Comparison of ENCODE assay signal across 14 cellular contexts in the genomic region with DNA sequence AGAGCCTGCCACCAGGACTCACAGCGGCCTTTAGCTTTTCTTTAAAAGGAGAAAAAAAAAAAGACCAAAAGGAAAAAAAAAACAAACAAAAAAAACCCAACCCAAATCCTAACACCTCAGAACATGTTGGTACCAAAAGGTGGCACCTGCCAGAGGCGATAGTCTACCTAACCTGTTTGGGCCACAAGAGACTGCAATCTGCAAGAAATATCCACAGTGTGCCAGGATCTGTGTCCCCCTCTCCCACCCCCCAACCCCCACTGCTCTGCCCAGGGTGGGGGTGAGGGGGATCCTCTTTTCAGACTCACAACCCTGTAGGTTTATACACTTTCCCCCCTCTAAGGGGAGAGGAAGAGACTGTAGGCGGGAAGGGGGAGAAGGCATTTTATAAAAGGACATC. TPM values are rescaled to one million over a fixed set of nuclear protein-coding genes. Genes with fewer than 3 reads are reported as not detected.
DNase-seq lines count a peak whose midpoint lies in the region; ATAC-seq and TF ChIP-seq lines count a peak whose summit lies in the region.
"Had no signal": no experiment of that assay in that cellular context is flagged by ENCODE, and none has a peak within 500 bp of the region (broad histone marks: within the 10 kb centered on the region; RNA-seq: fewer than 3 reads in every experiment).

No MANE protein-coding gene starts in this region.

- ATAC-seq in sciatic nerve (no peak), GM18868 (IDR thresholded peaks at IDR 0.05; ENCODE audit: unreplicated experiment) (no peak), HG03565 (IDR thresholded peaks at IDR 0.05; ENCODE audit: unreplicated experiment) (no peak), HG02610 (IDR thresholded peaks at IDR 0.05; ENCODE audit: unreplicated experiment) (no peak)
- ATAC-seq: A549 had no signal

- H3K27ac ChIP-seq in A673 (ENCODE audit: low read depth, low read length, poor library complexity, severe bottlenecking) (peak overlapping the region; percentile 54), WERI-Rb-1 (peak overlapping the region; percentile 45; the same call in 1 of the 2 replicates)
- H3K27ac ChIP-seq: A549 had no signal

- POLR2A ChIA-PET in A673 (lab: Charles Lee; ENCODE audit: low non-redundant PET) = interaction anchor here (0.7 kb wide), 1 partner anchor 25 kb away, joined by 3 read pairs; no protein-coding TSS in a partner anchor

- H3K36me3 ChIP-seq in A673 (ENCODE audit: insufficient read depth, low read length, poor library complexity, severe bottlenecking) (peaks cover 50% of the 10 kb centered on the region), H7 (replicated peaks; ENCODE audit: control insufficient read depth, insufficient read depth, low read length) (peaks cover 31% of the 10 kb centered on the region), WERI-Rb-1 (peaks cover 46% of the 10 kb centered on the region)

- no peak for DNase-seq in A673 (ENCODE audit: low spot score)
- peak; percentile 56 for DNase-seq in H7
- DNase-seq in WERI-Rb-1 = no peak
- DNase-seq in sciatic nerve (ENCODE audit: low spot score) = peak; percentile 15
- DNase-seq in DMS153 (lab: John Stamatoyannopoulos, UW) = no peak
- DNase-seq: CD4-positive, alpha-beta T cell; DMS79 treated with DMSO at 0.1 percent for 48 hours; EL; HCEC 1CT; KG1 had no signal

- BruUV-seq in A673 (replicated peaks; lab: Mats Ljungman, UMichigan) = no TSS peak

- H3K27me3 ChIP-seq in A673 (replicated peaks; ENCODE audit: insufficient read depth, low read depth, low read length, poor library complexity) (no peaks in the 10 kb centered on the region), H7 (ENCODE audit: control insufficient read depth, insufficient read depth, low read length) (no peaks in the 10 kb centered on the region), WERI-Rb-1 (ENCODE audit: insufficient read depth, low read depth, severe bottlenecking) (no peaks in the 10 kb centered on the region)

- intact Hi-C loops in A673 (cut with micrococcal nuclease; ENCODE audit: unreplicated experiment) = no loop called here
- intact Hi-C loops in sciatic nerve (cut with DNase I) = no loop called here

- TF ChIP-seq CTCF in A673 (conservative IDR thresholded peaks at IDR 0.05; ENCODE audit: low read depth, low read length) = no peak
- TF ChIP-seq CTCF in WERI-Rb-1 (IDR thresholded peaks at IDR 0.05; ENCODE audit: low read depth, low read length) = no peak

- no peaks in the 10 kb centered on the region for H3K9me3 ChIP-seq in A673 (ENCODE audit: low read depth, low read length, poor library complexity, severe bottlenecking)
- no peaks in the 10 kb centered on the region for H3K9me3 ChIP-seq in WERI-Rb-1 (ENCODE audit: severe bottlenecking)
- H3K9me3 ChIP-seq: A549 had no signal

- H3K4me3 ChIP-seq in A673 (ENCODE audit: low read depth, low read length, poor library complexity, severe bottlenecking) (no peak overlapping the region), H7 (ENCODE audit: insufficient read depth, low read depth, low read length) (no peak overlapping the region), WERI-Rb-1 (ENCODE audit: low read depth, low read length) (no peak overlapping the region)
- H3K4me3 ChIP-seq: A549 had no signal

- CTCF ChIA-PET in A673 (lab: Charles Lee) = interaction anchor here (0.6 kb wide), 2 partner anchors 145 to 268 kb away, joined by 4 to 5 read pairs; no protein-coding TSS in a partner anchor

- H3K4me1 ChIP-seq in A673 (ENCODE audit: insufficient read depth, low read length, poor library complexity, severe bottlenecking) = no peaks in the 10 kb centered on the region
- H3K4me1 ChIP-seq: A549 had no signal

RNA-seq across cellular contexts. Expression of a gene that starts 49.1 kb away (rescaled TPM):
- total RNA-seq in A673 (2021) (90.4 and 98.1 TPM in 2 replicates), sciatic nerve (90.1 TPM)
- 83.5 and 108 TPM in 2 replicates for total RNA-seq in H7 (2014; rRNA removed; shearing (Covaris generic))

Comparison
In these comparisons a context has a peak if more than half of its experiments do, and no peak if none do; other contexts are left out.
1. DNase-seq: peak in H7 (single experiment) and sciatic nerve (single experiment); none in A673 (single experiment), WERI-Rb-1 (single experiment) and DMS153 (single experiment).